ENCODE assay signal across 1 cellular context in genomic region chr1:212430955-212431394, GRCh38.
TF ChIP-seq lines count a peak whose summit lies in the region.

No MANE protein-coding gene starts in this region.

TF ChIP-seq in endothelial cell of umbilical vein, 7 proteins besides CTCF, POLR2A, EP300 and RAD21:
- TF ChIP-seq MYC (IDR thresholded peaks at IDR 0.05; ENCODE audit: low read depth, low read length) (no peak), JUN (IDR thresholded peaks at IDR 0.05; ENCODE audit: borderline replicate concordance, insufficient read depth, insufficient read length, low read depth) (peak; percentile 38)
TF ChIP-seq in endothelial cell of umbilical vein: peak in this region for 1.
